Comparison of ENCODE assay signal across 1 cellular context in genomic region chr19:52296773-52297600, GRCh38.
TF ChIP-seq lines count a peak whose summit lies in the region.

ZNF480 (plus strand) TSS chr19:52297169; CDS start chr19:52300413, 3,244 bp downstream.

TF ChIP-seq in K562, 482 proteins besides CTCF, POLR2A, EP300 and RAD21 (continued from another document and continues in another):
- TF ChIP-seq ZNF592 (IDR thresholded peaks at IDR 0.05) (no peak), ATF3 (IDR thresholded peaks at IDR 0.05) (no peak), ATF3 (CRISPR knock-in tag; conservative IDR thresholded peaks at IDR 0.05) (no peak), MGA (IDR thresholded peaks at IDR 0.05) (peak; percentile 30), MECOM (CRISPR knock-in tag; IDR thresholded peaks at IDR 0.05) (no peak), HDAC2 (IDR thresholded peaks at IDR 0.05) (0 out of 2 replicates have a peak, but pooled peaks have one; percentile 39), ZSCAN29 (IDR thresholded peaks at IDR 0.05) (peak; percentile 100), NR2C2 (CRISPR knock-in tag; IDR thresholded peaks at IDR 0.05) (0 out of 2 replicates have a peak, but pooled peaks have one; percentile 27), NR2C2 (tag; IDR thresholded peaks at IDR 0.05) (peak; percentile 91), MYC (IDR thresholded peaks at IDR 0.05; ENCODE audit: low read depth, low read length) (peak; percentile 82), MYC (CRISPR knock-in tag; IDR thresholded peaks at IDR 0.05; ENCODE audit: borderline replicate concordance, low read depth) (no peak; the same call in 1 of the 2 replicates), POLR2B (IDR thresholded peaks at IDR 0.05; ENCODE audit: low read depth, partially characterized antibody) (peak; percentile 64), ZC3H4 (CRISPR knock-in tag; IDR thresholded peaks at IDR 0.05; ENCODE audit: borderline replicate concordance) (no peak), AFF1 (IDR thresholded peaks at IDR 0.05; ENCODE audit: low read depth in 1 of 2, partially characterized antibody in 2 of 2) (no peak), ZNF511 (CRISPR knock-in tag; IDR thresholded peaks at IDR 0.05) (0 out of 2 replicates have a peak, but pooled peaks have one; percentile 20), RBM17 (IDR thresholded peaks at IDR 0.05; ENCODE audit: borderline replicate concordance, low read depth, low read length) (no peak), MNT (conservative IDR thresholded peaks at IDR 0.05) (peak; percentile 51 to 85; a peak in 3 of 4 replicates), ZNF311 (CRISPR knock-in tag; IDR thresholded peaks at IDR 0.05) (no peak), DNMT1 (IDR thresholded peaks at IDR 0.05) (no peak), TAF9B (IDR thresholded peaks at IDR 0.05; ENCODE audit: partially characterized antibody) (peak; percentile 28), ZNF174 (CRISPR knock-in tag; IDR thresholded peaks at IDR 0.05) (no peak), NR3C1 (CRISPR knock-in tag; IDR thresholded peaks at IDR 0.05) (no peak), U2AF1 (optimal IDR thresholded peaks at IDR 0.05; ENCODE audit: low read depth, low read length) (no peak), MXD1 (CRISPR knock-in tag; IDR thresholded peaks at IDR 0.05; ENCODE audit: borderline replicate concordance, poor library complexity, severe bottlenecking) (no peak), FIP1L1 (IDR thresholded peaks at IDR 0.05; ENCODE audit: low read depth, low read length, poor library complexity, severe bottlenecking) (no peak), CREB1 (IDR thresholded peaks at IDR 0.05) (0 out of 2 replicates have a peak, but pooled peaks have one; percentile 17), CREB1 (CRISPR knock-in tag; IDR thresholded peaks at IDR 0.05) (no peak), ZBTB2 (IDR thresholded peaks at IDR 0.05) (no peak)
